In genomic region chr20:56412473-56412790, GRCh38 we compare ENCODE assay signal across 1 cellular context.
A peak's percentile ranks its signal among the peaks of the same experiment; 100 is the strongest.
TF ChIP-seq lines count a peak whose summit lies in the region.

No MANE protein-coding gene starts in this region.

TF ChIP-seq in K562, 482 proteins besides CTCF, POLR2A, EP300 and RAD21 (continues in another document):
- TF ChIP-seq CEBPG (CRISPR knock-in tag; IDR thresholded peaks at IDR 0.05): no peak
- peak; percentile 68 to 70; a peak in 3 of 4 replicates for TF ChIP-seq CEBPG (tag; conservative IDR thresholded peaks at IDR 0.05 in 1 of 2, IDR thresholded peaks at IDR 0.05 in 1 of 2)
- no peak for TF ChIP-seq ERF (CRISPR knock-in tag; IDR thresholded peaks at IDR 0.05)
- TF ChIP-seq RBFOX2 (IDR thresholded peaks at IDR 0.05; ENCODE audit: low read depth, low read length): peak; percentile 67
- 0 out of 2 replicates have a peak, but pooled peaks have one; percentile 20 for TF ChIP-seq NCOA1 (IDR thresholded peaks at IDR 0.05; ENCODE audit: low read depth)
- no peak for TF ChIP-seq MTA2 (IDR thresholded peaks at IDR 0.05; ENCODE audit: low read depth)
- TF ChIP-seq GABPA (tag; conservative IDR thresholded peaks at IDR 0.05; ENCODE audit: low read depth): 0 out of 2 replicates have a peak, but pooled peaks have one; percentile 9
- peak; percentile 8 for TF ChIP-seq MBD2 (IDR thresholded peaks at IDR 0.05; ENCODE audit: borderline replicate concordance, low read depth)
- no peak for TF ChIP-seq ZNF124 (CRISPR knock-in tag; IDR thresholded peaks at IDR 0.05)
- TF ChIP-seq ARID2 (IDR thresholded peaks at IDR 0.05): no peak
- TF ChIP-seq NKRF (IDR thresholded peaks at IDR 0.05; ENCODE audit: borderline replicate concordance): peak; percentile 37; the same call in 1 of the 2 replicates
- TF ChIP-seq NFRKB (IDR thresholded peaks at IDR 0.05; ENCODE audit: low read depth): peak; percentile 59; the same call in 1 of the 2 replicates
- TF ChIP-seq TBL1XR1 (IDR thresholded peaks at IDR 0.05; ENCODE audit: low read length in 2 of 2): 0 out of 4 replicates have a peak, but pooled peaks of 1 of the 2 experiments have one; percentile 17
- no peak for TF ChIP-seq ZNF24 (IDR thresholded peaks at IDR 0.05)
- peak; percentile 14; the same call in 1 of the 2 replicates for TF ChIP-seq ZNF609 (CRISPR knock-in tag; IDR thresholded peaks at IDR 0.05; ENCODE audit: borderline replicate concordance)
- TF ChIP-seq RBM15 (IDR thresholded peaks at IDR 0.05; ENCODE audit: insufficient read depth, low read length): no peak
- peak; percentile 41; the same call in 1 of the 2 replicates for TF ChIP-seq PHF8 (IDR thresholded peaks at IDR 0.05; ENCODE audit: borderline replicate concordance, low read length)
- 0 out of 2 replicates have a peak, but pooled peaks have one; percentile 15 for TF ChIP-seq TFAP4 (CRISPR knock-in tag; IDR thresholded peaks at IDR 0.05; ENCODE audit: borderline replicate concordance)
- TF ChIP-seq PURB (CRISPR knock-in tag; IDR thresholded peaks at IDR 0.05; ENCODE audit: low read depth): no peak
- no peak for TF ChIP-seq CREBBP (IDR thresholded peaks at IDR 0.05; ENCODE audit: low read depth, low read length)
- TF ChIP-seq PRDM10 (IDR thresholded peaks at IDR 0.05; ENCODE audit: partially characterized antibody): peak; percentile 5
- TF ChIP-seq ATF1 (CRISPR knock-in tag; IDR thresholded peaks at IDR 0.05): no peak
- peak; percentile 49 for TF ChIP-seq ATF1 (tag; IDR thresholded peaks at IDR 0.05)
- TF ChIP-seq ZZZ3 (IDR thresholded peaks at IDR 0.05): no peak
- 0 out of 4 replicates have a peak, but pooled peaks of 1 of the 2 experiments have one; percentile 0 for TF ChIP-seq SIN3A (IDR thresholded peaks at IDR 0.05; ENCODE audit: borderline replicate concordance in 2 of 2, control insufficient read depth in 1 of 2, low read depth in 2 of 2, low read length in 2 of 2)
- no peak; the same call in 1 of the 2 replicates for TF ChIP-seq ZNF175 (CRISPR knock-in tag; IDR thresholded peaks at IDR 0.05; ENCODE audit: low read depth)
- TF ChIP-seq GTF2E2 (tag; IDR thresholded peaks at IDR 0.05): 0 out of 2 replicates have a peak, but pooled peaks have one; percentile 71
- TF ChIP-seq POLR2H (tag; IDR thresholded peaks at IDR 0.05; ENCODE audit: low read depth): no peak; the same call in 1 of the 2 replicates
- TF ChIP-seq RERE (CRISPR knock-in tag; IDR thresholded peaks at IDR 0.05; ENCODE audit: borderline replicate concordance): 0 out of 2 replicates have a peak, but pooled peaks have one; percentile 5
- TF ChIP-seq THRB (CRISPR knock-in tag; conservative IDR thresholded peaks at IDR 0.05): no peak
- TF ChIP-seq EGR1 (conservative IDR thresholded peaks at IDR 0.05): 0 out of 2 replicates have a peak, but pooled peaks have one; percentile 0
- TF ChIP-seq ZNF12 (CRISPR knock-in tag; IDR thresholded peaks at IDR 0.05): peak; percentile 23; the same call in 1 of the 2 replicates
- peak; percentile 66; the same call in 1 of the 2 replicates for TF ChIP-seq HMBOX1 (IDR thresholded peaks at IDR 0.05)
- TF ChIP-seq HDAC1 (IDR thresholded peaks at IDR 0.05): peak; percentile 4 to 17; a peak in 1 of 4 replicates
- no peak for TF ChIP-seq ZNF174 (CRISPR knock-in tag; IDR thresholded peaks at IDR 0.05)
- no peak; a peak in 1 of 3 replicates for TF ChIP-seq CBX3 (IDR thresholded peaks at IDR 0.05; ENCODE audit: borderline replicate concordance in 1 of 2, low read length in 2 of 2)
- TF ChIP-seq POLR2B (IDR thresholded peaks at IDR 0.05; ENCODE audit: low read depth, partially characterized antibody): peak; percentile 76
- no peak for TF ChIP-seq CREB5 (CRISPR knock-in tag; IDR thresholded peaks at IDR 0.05)
